15 cellular contexts compared by ENCODE assay signal in genomic region chr7:45988405-45989057, GRCh38.
"Had no signal": no experiment of that assay in that cellular context is flagged by ENCODE, and none has a peak within 500 bp of the region (broad histone marks: within the 10 kb centered on the region; RNA-seq: fewer than 3 reads in every experiment).

No MANE protein-coding gene starts in this region.

- ATAC-seq: esophagus mucosa; left colon; mucosa of descending colon; naive thymus-derived CD4-positive, alpha-beta T cell had no signal

- H3K9me3 ChIP-seq: mucosa of descending colon, prostate gland, suprapubic skin, transverse colon had no signal

- H3K9ac ChIP-seq: neural progenitor cell had no signal

- H3K27ac ChIP-seq: neural progenitor cell, prostate gland, SK-N-MC, skin epidermis, suprapubic skin, transverse colon had no signal

- H3K27me3 ChIP-seq: neural progenitor cell, suprapubic skin, transverse colon had no signal

- H3K4me3 ChIP-seq: mucosa of descending colon, neural progenitor cell, prostate gland, SK-N-MC, skin epidermis, suprapubic skin, transverse colon had no signal

- DNase-seq: activated CD4-positive, alpha-beta T cell treated with anti-CD3 and anti-CD28 coated beads, Interleukin-2, amount 50 U/mL, for 1 hour; activated gamma-delta T cell treated with Interleukin-2 at 50 U/mL for 16 hours; immature natural killer cell; left colon; mucosa of descending colon; naive thymus-derived CD4-positive, alpha-beta T cell; Right ventricle myocardium superior; stimulated activated CD4-positive, alpha-beta T cell treated with anti-CD3 and anti-CD28 coated beads, Interleukin-2, amount 100 ng/mL, for 48 hours; transverse colon had no signal

- H2AFZ ChIP-seq: neural progenitor cell had no signal

- H3K4me2 ChIP-seq: neural progenitor cell had no signal

- H3K4me1 ChIP-seq: neural progenitor cell, prostate gland, suprapubic skin, transverse colon had no signal

- H3K36me3 ChIP-seq: neural progenitor cell, prostate gland, suprapubic skin, transverse colon had no signal
